ENCODE assay signal across 26 cellular contexts in genomic region chr16:26561303-26561702, GRCh38.
"Had no signal": no experiment of that assay in that cellular context is flagged by ENCODE, and none has a peak within 500 bp of the region (broad histone marks: within the 10 kb centered on the region; RNA-seq: fewer than 3 reads in every experiment).

No MANE protein-coding gene starts in this region.

- H3K27me3 ChIP-seq: colonic mucosa, esophagus squamous epithelium, gastrocnemius medialis, left lung had no signal

- FAIRE-seq: endometrium, islet of Langerhans, keratinocyte had no signal

- DNase-seq: colonic mucosa; cortex of kidney; effector CD8-positive, alpha-beta T cell; effector memory CD8-positive, alpha-beta T cell; endodermal cell; erythroblast; esophagus squamous epithelium; foreskin fibroblast; foreskin melanocyte; gastrocnemius medialis; glutamatergic neuron; head of caudate nucleus; heart right ventricle; hippocampal formation; left cardiac atrium; left lung; left ventricle myocardium superior; lower lobe of right lung; mesenchymal stem cell; mucosa of descending colon; naive B cell had no signal

- H3K9me3 ChIP-seq: colonic mucosa, esophagus squamous epithelium, gastrocnemius medialis, left lung, lower lobe of right lung, mucosa of descending colon had no signal

- H3K4me1 ChIP-seq: colonic mucosa, esophagus squamous epithelium, gastrocnemius medialis, heart right ventricle, left lung, lower lobe of right lung had no signal

- H3K4me3 ChIP-seq: colonic mucosa, esophagus squamous epithelium, gastrocnemius medialis, heart right ventricle, left lung, lower lobe of right lung, mucosa of descending colon had no signal

- H3K36me3 ChIP-seq: colonic mucosa, esophagus squamous epithelium, gastrocnemius medialis, heart right ventricle, left lung, lower lobe of right lung had no signal

- ATAC-seq: effector memory CD8-positive, alpha-beta T cell; esophagus mucosa; gastrocnemius medialis; heart right ventricle; left cardiac atrium; left lung; left ventricle myocardium superior; lower lobe of right lung; mucosa of descending colon had no signal

- H3K27ac ChIP-seq: colonic mucosa, epithelial cell of prostate, esophagus squamous epithelium, gastrocnemius medialis, heart right ventricle, left lung, lower lobe of right lung had no signal
